ENCODE assay signal across 8 cellular contexts in the genomic region with DNA sequence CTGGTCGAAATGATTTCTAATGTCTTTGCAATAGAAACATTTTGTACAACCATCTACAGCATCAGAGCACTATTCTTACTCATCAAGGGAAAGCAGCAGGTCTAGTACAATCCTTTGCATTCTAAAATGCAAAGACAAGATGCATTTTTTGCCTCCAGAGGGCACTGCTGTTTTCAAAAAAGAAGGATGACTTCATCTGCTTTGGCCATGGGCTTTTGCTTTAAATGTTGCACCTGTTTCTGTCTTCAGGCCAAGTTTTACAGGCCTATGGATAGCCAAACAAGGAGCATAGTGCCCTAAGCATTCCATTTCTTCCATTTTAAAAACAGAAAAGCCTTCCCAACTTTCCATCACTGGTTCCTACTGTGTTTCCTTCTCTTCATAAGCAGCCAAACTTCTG. TPM values are rescaled to one million over a fixed set of nuclear protein-coding genes. Genes with fewer than 3 reads are reported as not detected.
DNase-seq lines count a peak whose midpoint lies in the region; ATAC-seq, FAIRE-seq and TF ChIP-seq lines count a peak whose summit lies in the region.

No MANE protein-coding gene starts in this region.

- RAD21 ChIA-PET in GM12878 (lab: Charles Lee; ENCODE audit: unreplicated experiment): interaction anchor here (0.9 to 11.8 kb wide), 12 partner anchors 16 to 168 kb away, joined by 3 to 236 read pairs (median 6); partner anchors contain the start of genes PARP14 and PARP15

- H3K27ac Mint-ChIP-seq in stimulated activated memory B cell treated with anti-CD40 and anti-IgM and Interleukin-4, amounts not matched to agents 10 μg/mL and 1 μg/mL and 100 μg/mL, for 72 hours: peak overlapping the region; percentile 35

- no peak overlapping the region for H3K4me2 ChIP-seq in GM12878 (ENCODE audit: control insufficient read depth, insufficient read depth)
- no peak overlapping the region for H3K4me2 ChIP-seq in HepG2 (ENCODE audit: low read depth, low read length)

- POLR2A ChIA-PET in GM12878 (lab: Charles Lee): interaction anchor here (1.0 to 6.3 kb wide), 3 partner anchors 60 to 123 kb away, joined by 3 to 65 read pairs (median 7); partner anchors contain the start of gene PARP14
- POLR2A ChIA-PET in HepG2 (lab: Yijun Ruan, JAX): no interaction called here

- H3K4me1 ChIP-seq in GM12878 (ENCODE audit: control insufficient read depth, insufficient read depth, low read length): peaks cover 4% of the 10 kb centered on the region; the same call in 1 of the 2 replicates
- peaks cover 26% of the 10 kb centered on the region for H3K4me1 ChIP-seq in HepG2 (ENCODE audit: insufficient read depth, low read length)

- H2AFZ ChIP-seq in GM12878 (ENCODE audit: control insufficient read depth, low read depth, low read length): no peak overlapping the region
- H2AFZ ChIP-seq in HepG2 (ENCODE audit: low read length): no peak overlapping the region

- H3K36me3 Mint-ChIP-seq in stimulated activated memory B cell treated with anti-CD40 and anti-IgM and Interleukin-4, amounts not matched to agents 10 μg/mL and 1 μg/mL and 100 μg/mL, for 72 hours: peaks cover 31% of the 10 kb centered on the region

- no TSS peak for BruUV-seq in GM12878 (replicated peaks; lab: Mats Ljungman, UMichigan)
- no TSS peak for BruUV-seq in HepG2 (replicated peaks; lab: Mats Ljungman, UMichigan)

- TF ChIP-seq POLR2A in GM12878 (IDR thresholded peaks at IDR 0.05; ENCODE audit: low read depth, low read length) (no peak), HepG2 (IDR thresholded peaks at IDR 0.05; ENCODE audit: insufficient read depth in 1 of 2, low read depth in 2 of 2, low read length in 2 of 2) (no peak)

- ATAC-seq in GM12878: peak; percentile 55
- no peak for ATAC-seq in HepG2
- ATAC-seq in stimulated activated memory B cell treated with anti-CD40 and anti-IgM and Interleukin-4, amounts not matched to agents 10 μg/mL and 1 μg/mL and 100 μg/mL, for 72 hours: peak; percentile 49

- H3K4me3 Mint-ChIP-seq in stimulated activated memory B cell treated with anti-CD40 and anti-IgM and Interleukin-4, amounts not matched to agents 10 μg/mL and 1 μg/mL and 100 μg/mL, for 72 hours: no peak overlapping the region

- H3K36me3 ChIP-seq in GM12878 (ENCODE audit: control insufficient read depth in 2 of 2, insufficient read depth in 2 of 2, low read length in 1 of 2) (peaks cover 2 to 8% of the 10 kb centered on the region in 2 experiments; a peak in 2 of 4 replicates), HepG2 (replicated peaks in 1 of 2; ENCODE audit: control insufficient read depth in 1 of 2, insufficient read depth in 2 of 2, low read length in 2 of 2) (no peaks in the 10 kb centered on the region)

- 83% methylated on average over 1 of the region's 1 CpG for WGBS in GM12878 (ENCODE audit: insufficient coverage, insufficient replicate concordance, low lambda C conversion rate, missing lambda C conversion rate)
- 53% methylated on average over 1 of the region's 1 CpG for WGBS in HepG2 (ENCODE audit: low lambda C conversion rate)

- no peaks in the 10 kb centered on the region for H3K27me3 Mint-ChIP-seq in stimulated activated memory B cell treated with anti-CD40 and anti-IgM and Interleukin-4, amounts not matched to agents 10 μg/mL and 1 μg/mL and 100 μg/mL, for 72 hours

- peak; percentile 69 for FAIRE-seq in GM12878 (lab: Jason Lieb, UNC)
- no peak for FAIRE-seq in HepG2 (lab: Jason Lieb, UNC)

- TF ChIP-seq EP300 in GM12878 (IDR thresholded peaks at IDR 0.05; ENCODE audit: borderline replicate concordance in 1 of 2, control insufficient read depth in 1 of 2, low read depth in 2 of 2, low read length in 2 of 2) (no peak), HepG2 (IDR thresholded peaks at IDR 0.05; ENCODE audit: low read depth in 2 of 2, low read length in 2 of 2) (no peak), HepG2 (CRISPR knock-in tag; IDR thresholded peaks at IDR 0.05; ENCODE audit: borderline replicate concordance) (no peak)

- DNase-seq in AG09309 (ENCODE audit: low read depth) (no peak), NAMALWA (ENCODE audit: low spot score) (peak; percentile 86), SW480 (ENCODE audit: low spot score) (peak; percentile 67), GM12878 (ENCODE audit: low read depth, low spot score) (peak; percentile 63), HepG2 (ENCODE audit: low spot score) (peak; percentile 58), mesenteric fat pad (ENCODE audit: low spot score) (no peak)

- intact Hi-C loops in GM12878 (cut with micrococcal nuclease; ENCODE audit: unreplicated experiment) (loop anchor here (1.0 to 10.0 kb wide), 5 partner anchors 50 to 467 kb away; partner anchors contain the start of genes HSPBAP1, SEMA5B and SLC49A4), HepG2 (cut with micrococcal nuclease; ENCODE audit: unreplicated experiment) (loop anchor here (1.0 to 2.0 kb wide), 3 partner anchors 90 to 119 kb away; no protein-coding TSS in a partner anchor)

- H3K4me3 ChIP-seq in AG09309 (ENCODE audit: control insufficient read depth, low read depth, low read length) (no peak overlapping the region), GM12878 (no peak overlapping the region), HepG2 (replicated peaks in 1 of 3; ENCODE audit: insufficient read depth in 1 of 3, low read depth in 2 of 3, low read length in 3 of 3) (no peak overlapping the region)

- CTCF ChIA-PET in GM12878 (lab: Yijun Ruan, JAX) (interaction anchor here (0.8 to 6.3 kb wide), 18 partner anchors 18 to 1013 kb away, joined by 3 to 192 read pairs (median 6); partner anchors contain the start of gene PARP14), HepG2 (lab: Yijun Ruan, JAX; ENCODE audit: low intra/inter-chr PET ratio, low total read pairs) (interaction anchor here (1.5 to 4.0 kb wide), 3 partner anchors 100 to 120 kb away, joined by 4 to 39 read pairs (median 6); partner anchors contain the start of gene PARP14)

- in situ Hi-C loops in GM12878 (cut with MboI): no loop called here
- in situ Hi-C loops in HepG2 (cut with HindIII; ENCODE audit: extremely low pct_ligation_motif_present, low pct_unique_long_range_greater_than_20kb): no loop called here

- H3K27me3 ChIP-seq in GM12878 (replicated peaks in 1 of 2; ENCODE audit: control insufficient read depth in 2 of 2, insufficient read depth in 2 of 2, low read length in 1 of 2) (no peaks in the 10 kb centered on the region), HepG2 (ENCODE audit: control insufficient read depth in 1 of 2, insufficient read depth in 2 of 2, low read length in 2 of 2) (no peaks in the 10 kb centered on the region)

- H3K9ac ChIP-seq in GM12878 (ENCODE audit: control insufficient read depth, insufficient read depth, low read length) (no peak overlapping the region), HepG2 (ENCODE audit: insufficient read depth, low read depth, low read length) (no peak overlapping the region)

- H4K20me1 ChIP-seq in GM12878 (ENCODE audit: control insufficient read depth, insufficient read depth): no peaks in the 10 kb centered on the region
- H4K20me1 ChIP-seq in HepG2 (ENCODE audit: insufficient read depth, low read length): no peaks in the 10 kb centered on the region

- H3K27ac ChIP-seq in GM12878 (ENCODE audit: control insufficient read depth, insufficient read depth) (no peak overlapping the region), HepG2 (ENCODE audit: extremely low read length, insufficient read depth, low read length) (no peak overlapping the region)

- SMC1A ChIA-PET in GM12878 (lab: Charles Lee; ENCODE audit: uncharacterized antibody, unreplicated experiment): interaction anchor here (1.0 to 13.0 kb wide), 11 partner anchors 15 to 196 kb away, joined by 3 to 250 read pairs (median 6); partner anchors contain the start of genes PARP14 and PARP15

- peaks cover 30% of the 10 kb centered on the region for H3K79me2 ChIP-seq in GM12878 (ENCODE audit: control insufficient read depth, insufficient read depth, low read length)
- peaks cover 2% of the 10 kb centered on the region for H3K79me2 ChIP-seq in HepG2 (ENCODE audit: insufficient read depth, low read length)

- TF ChIP-seq CTCF in AG09309 (IDR thresholded peaks at IDR 0.05; ENCODE audit: control insufficient read depth, insufficient read depth, low read depth, low read length, missing control alignments) (peak; percentile 68), GM12874 (IDR thresholded peaks at IDR 0.05; ENCODE audit: insufficient read depth, low read depth, low read length) (peak; percentile 53), GM12878 (IDR thresholded peaks at IDR 0.05 in 2 of 3, conservative IDR thresholded peaks at IDR 0.05 in 1 of 3; ENCODE audit: control insufficient read depth in 2 of 3, extremely low read depth in 1 of 3, insufficient read depth in 1 of 3, low read depth in 3 of 3, low read length in 3 of 3) (peak; percentile 55 to 85 (median 72); a peak in 5 of 6 replicates), HepG2 (CRISPR knock-in tag; IDR thresholded peaks at IDR 0.05) (peak; percentile 81)

- no peaks in the 10 kb centered on the region for H3K9me3 ChIP-seq in GM12878 (replicated peaks; ENCODE audit: control insufficient read depth, insufficient read depth, low read length)
- H3K9me3 ChIP-seq in HepG2 (ENCODE audit: low read length): no peaks in the 10 kb centered on the region

- no peaks in the 10 kb centered on the region for H3K9me3 Mint-ChIP-seq in stimulated activated memory B cell treated with anti-CD40 and anti-IgM and Interleukin-4, amounts not matched to agents 10 μg/mL and 1 μg/mL and 100 μg/mL, for 72 hours

- TF ChIP-seq RAD21 in GM12878 (IDR thresholded peaks at IDR 0.05; ENCODE audit: insufficient read depth, low read depth, low read length) (peak; percentile 93), HepG2 (CRISPR knock-in tag; IDR thresholded peaks at IDR 0.05) (peak; percentile 52)

- H3K4me1 Mint-ChIP-seq in stimulated activated memory B cell treated with anti-CD40 and anti-IgM and Interleukin-4, amounts not matched to agents 10 μg/mL and 1 μg/mL and 100 μg/mL, for 72 hours: peaks cover 55% of the 10 kb centered on the region

RNA-seq across cellular contexts. Expression of gene PARP9, which starts 3.4 kb away (rescaled TPM):
- 53.6 and 54.2 TPM in 2 replicates for total RNA-seq in GM12878 (2013; cell fraction: nucleolus; rRNA removed)
- total RNA-seq in GM12878 (2014; rRNA removed) (41.3 and 54.2 TPM in 2 replicates), GM12878 (2014; rRNA removed; fragmentation: Illumina TruSeq; extraction: Trizol) (58.9 and 61.8 TPM in 2 replicates), GM12878 (2021) (46.2 and 49.6 TPM in 2 replicates), HepG2 (2016; rRNA removed; fragmentation: Illumina TruSeq; extraction: Trizol) (10.6 and 12.5 TPM in 2 replicates), mesenteric fat pad (39.6 TPM)
- 12.1 TPM for polyA plus RNA-seq in GM12878 (2011; ENCODE audit: low read depth)
- polyA plus RNA-seq in GM12878 (2011; rRNA removed) (122 and 154 TPM in 2 replicates), GM12878 (2014; fragmentation: Illumina TruSeq; extraction: Trizol) (69.4 and 91.3 TPM in 2 replicates), GM12878 (2014; fragmentation: Nextera tagmentation; extraction: Ambion mirVana) (10 to 100 TPM; 34.0 to 40.4 TPM), GM12878 (2014; rRNA removed) (44.8 and 56.6 TPM in 2 replicates), GM12878 (2016; fragmentation: Nextera tagmentation; extraction: Ambion mirVana) (10 to 100 TPM; 40.7 to 46.0 TPM), HepG2 (2011; rRNA removed) (6.5 and 7.0 TPM in 2 replicates)
- 59.0 and 65.8 TPM in 2 replicates for polyA plus RNA-seq in GM12878 (2011; cell fraction: cytosol; rRNA removed)
- 72.6 and 102 TPM in 2 replicates for polyA plus RNA-seq in GM12878 (2011; cell fraction: nucleus; rRNA removed)
- 12.8 and 16.9 TPM in 2 replicates for polyA plus RNA-seq in GM12878 (2012)
- polyA minus RNA-seq in GM12878 (2011; rRNA and poly(A)+ RNA removed): 55.6 and 64.0 TPM in 2 replicates
- 20.0 and 21.8 TPM in 2 replicates for polyA minus RNA-seq in GM12878 (2011; cell fraction: cytosol; rRNA and poly(A)+ RNA removed)
- 17.0 and 20.1 TPM in 2 replicates for polyA minus RNA-seq in GM12878 (2011; cell fraction: nucleus; rRNA and poly(A)+ RNA removed)
- total RNA-seq in HepG2 (2016; cell fraction: cytosol; rRNA removed; fragmentation: Illumina TruSeq; extraction: Trizol; ENCODE audit: low read depth): 2.5 and 3.5 TPM in 2 replicates
- total RNA-seq in HepG2 (2016; cell fraction: insoluble cytoplasmic fraction; rRNA removed; fragmentation: Illumina TruSeq; extraction: Trizol): 9.8 and 12.9 TPM in 2 replicates
- total RNA-seq in HepG2 (2016; cell fraction: membrane; rRNA removed; fragmentation: Illumina TruSeq; extraction: Trizol): 3.6 and 4.5 TPM in 2 replicates
- 6.9 and 7.6 TPM in 2 replicates for total RNA-seq in HepG2 (2016; cell fraction: nucleus; rRNA removed; fragmentation: Illumina TruSeq; extraction: Trizol)
- polyA plus RNA-seq in HepG2 (2011; cell fraction: cytosol; rRNA removed): 2.3 and 5.1 TPM in 2 replicates
- polyA plus RNA-seq in HepG2 (2011; cell fraction: nucleus; rRNA removed): 4.4 and 8.2 TPM in 2 replicates
- 2.5 and 4.0 TPM in 2 replicates for polyA plus RNA-seq in HepG2 (2012)
- polyA plus RNA-seq in HepG2 (2016; cell fraction: cytosol; fragmentation: Illumina TruSeq; extraction: Trizol; ENCODE audit: low read depth): 0.59 and 0.62 TPM in 2 replicates
- polyA plus RNA-seq in HepG2 (2016; cell fraction: insoluble cytoplasmic fraction; fragmentation: Illumina TruSeq; extraction: Trizol; ENCODE audit: low read depth): 11.1 TPM in 2 replicates
- polyA plus RNA-seq in HepG2 (2016; cell fraction: membrane; fragmentation: Illumina TruSeq; extraction: Trizol; ENCODE audit: low read depth): 1.4 and 1.9 TPM in 2 replicates
- 11.1 and 11.3 TPM in 2 replicates for polyA plus RNA-seq in HepG2 (2016; cell fraction: nucleus; fragmentation: Illumina TruSeq; extraction: Trizol; ENCODE audit: insufficient read depth, low read depth)
- polyA minus RNA-seq in HepG2 (2011; rRNA and poly(A)+ RNA removed; ENCODE audit: low replicate concordance): 2.0 and 5.7 TPM in 2 replicates
- 2.5 and 3.1 TPM in 2 replicates for polyA minus RNA-seq in HepG2 (2011; cell fraction: cytosol; rRNA and poly(A)+ RNA removed)
- 4.0 and 7.0 TPM in 2 replicates for polyA minus RNA-seq in HepG2 (2011; cell fraction: nucleus; rRNA and poly(A)+ RNA removed)

RNA-seq across cellular contexts. Expression of gene DTX3L, which starts 3.5 kb away (rescaled TPM):
- total RNA-seq in GM12878 (2013; cell fraction: nucleolus; rRNA removed): 22.4 and 23.6 TPM in 2 replicates
- total RNA-seq in GM12878 (2014; rRNA removed): 28.6 and 34.6 TPM in 2 replicates
- total RNA-seq in GM12878 (2014; rRNA removed; fragmentation: Illumina TruSeq; extraction: Trizol): 40.1 and 42.9 TPM in 2 replicates
- total RNA-seq in GM12878 (2021): 41.4 and 46.3 TPM in 2 replicates
- 6.8 TPM for polyA plus RNA-seq in GM12878 (2011; ENCODE audit: low read depth)
- polyA plus RNA-seq in GM12878 (2011; rRNA removed): 15.6 and 17.0 TPM in 2 replicates
- 12.0 and 18.1 TPM in 2 replicates for polyA plus RNA-seq in GM12878 (2011; cell fraction: cytosol; rRNA removed)
- 5.0 and 7.7 TPM in 2 replicates for polyA plus RNA-seq in GM12878 (2011; cell fraction: nucleus; rRNA removed)
- polyA plus RNA-seq in GM12878 (2012): 7.7 and 9.5 TPM in 2 replicates
- 37.9 and 45.4 TPM in 2 replicates for polyA plus RNA-seq in GM12878 (2014; fragmentation: Illumina TruSeq; extraction: Trizol)
- 10 to 100 TPM in 1 of 2 experiments, 1 to 10 TPM in 1; 9.9 to 14.6 TPM for polyA plus RNA-seq in GM12878 (2014; fragmentation: Nextera tagmentation; extraction: Ambion mirVana)
- polyA plus RNA-seq in GM12878 (2014; rRNA removed): 19.5 and 21.8 TPM in 2 replicates
- polyA plus RNA-seq in GM12878 (2016; fragmentation: Nextera tagmentation; extraction: Ambion mirVana): 10 to 100 TPM; 20.0 to 21.5 TPM
- 18.9 and 21.1 TPM in 2 replicates for polyA minus RNA-seq in GM12878 (2011; rRNA and poly(A)+ RNA removed)
- 15.1 and 16.9 TPM in 2 replicates for polyA minus RNA-seq in GM12878 (2011; cell fraction: cytosol; rRNA and poly(A)+ RNA removed)
- polyA minus RNA-seq in GM12878 (2011; cell fraction: nucleus; rRNA and poly(A)+ RNA removed): 3.9 and 6.3 TPM in 2 replicates
- 10.9 and 19.2 TPM in 2 replicates for total RNA-seq in HepG2 (2016; rRNA removed; fragmentation: Illumina TruSeq; extraction: Trizol)
- total RNA-seq in HepG2 (2016; cell fraction: cytosol; rRNA removed; fragmentation: Illumina TruSeq; extraction: Trizol; ENCODE audit: low read depth): 1.1 and 1.5 TPM in 2 replicates
- total RNA-seq in HepG2 (2016; cell fraction: insoluble cytoplasmic fraction; rRNA removed; fragmentation: Illumina TruSeq; extraction: Trizol): 10.7 and 16.9 TPM in 2 replicates
- total RNA-seq in HepG2 (2016; cell fraction: membrane; rRNA removed; fragmentation: Illumina TruSeq; extraction: Trizol): 7.0 and 7.7 TPM in 2 replicates
- 7.4 and 8.7 TPM in 2 replicates for total RNA-seq in HepG2 (2016; cell fraction: nucleus; rRNA removed; fragmentation: Illumina TruSeq; extraction: Trizol)
- polyA plus RNA-seq in HepG2 (2011; rRNA removed): 2.5 and 3.2 TPM in 2 replicates
- polyA plus RNA-seq in HepG2 (2011; cell fraction: cytosol; rRNA removed): 1.7 and 3.2 TPM in 2 replicates
- polyA plus RNA-seq in HepG2 (2011; cell fraction: nucleus; rRNA removed): 1.7 and 2.8 TPM in 2 replicates
- 4.4 and 5.3 TPM in 2 replicates for polyA plus RNA-seq in HepG2 (2012)
- polyA plus RNA-seq in HepG2 (2016; cell fraction: cytosol; fragmentation: Illumina TruSeq; extraction: Trizol; ENCODE audit: low read depth): 0.57 TPM in 2 replicates
- 12.1 and 15.2 TPM in 2 replicates for polyA plus RNA-seq in HepG2 (2016; cell fraction: insoluble cytoplasmic fraction; fragmentation: Illumina TruSeq; extraction: Trizol; ENCODE audit: low read depth)
- 2.5 and 2.9 TPM in 2 replicates for polyA plus RNA-seq in HepG2 (2016; cell fraction: membrane; fragmentation: Illumina TruSeq; extraction: Trizol; ENCODE audit: low read depth)
- polyA plus RNA-seq in HepG2 (2016; cell fraction: nucleus; fragmentation: Illumina TruSeq; extraction: Trizol; ENCODE audit: insufficient read depth, low read depth): 9.0 and 9.5 TPM in 2 replicates
- polyA minus RNA-seq in HepG2 (2011; rRNA and poly(A)+ RNA removed; ENCODE audit: low replicate concordance): 3.0 and 6.0 TPM in 2 replicates
- polyA minus RNA-seq in HepG2 (2011; cell fraction: cytosol; rRNA and poly(A)+ RNA removed): 5.5 and 9.3 TPM in 2 replicates
- polyA minus RNA-seq in HepG2 (2011; cell fraction: nucleus; rRNA and poly(A)+ RNA removed): 3.1 and 6.0 TPM in 2 replicates
- 41.6 TPM for total RNA-seq in mesenteric fat pad

RNA-seq across cellular contexts. Expression of gene PARP15, which starts 16.8 kb away (rescaled TPM):
- total RNA-seq in GM12878 (2013; cell fraction: nucleolus; rRNA removed): 378 and 381 TPM in 2 replicates
- total RNA-seq in GM12878 (2014; rRNA removed) (38.9 and 45.0 TPM in 2 replicates), GM12878 (2014; rRNA removed; fragmentation: Illumina TruSeq; extraction: Trizol) (37.2 and 41.8 TPM in 2 replicates), GM12878 (2021) (33.2 and 35.3 TPM in 2 replicates), HepG2 (2016; rRNA removed; fragmentation: Illumina TruSeq; extraction: Trizol) (0.02 TPM in 1 of 2 replicates, not detected in the other), mesenteric fat pad (2.9 TPM)
- 20.1 TPM for polyA plus RNA-seq in GM12878 (2011; ENCODE audit: low read depth)
- polyA plus RNA-seq in GM12878 (2011; rRNA removed) (234 and 299 TPM in 2 replicates), GM12878 (2014; fragmentation: Illumina TruSeq; extraction: Trizol) (68.7 and 104 TPM in 2 replicates), GM12878 (2014; fragmentation: Nextera tagmentation; extraction: Ambion mirVana) (1 to 10 TPM; 9.0 to 9.7 TPM), GM12878 (2014; rRNA removed) (67.1 and 74.7 TPM in 2 replicates), GM12878 (2016; fragmentation: Nextera tagmentation; extraction: Ambion mirVana) (10 to 100 TPM; 17.7 to 21.1 TPM), HepG2 (2011; rRNA removed) (not detected in 2 replicates)
- 89.6 and 95.6 TPM in 2 replicates for polyA plus RNA-seq in GM12878 (2011; cell fraction: cytosol; rRNA removed)
- 391 and 471 TPM in 2 replicates for polyA plus RNA-seq in GM12878 (2011; cell fraction: nucleus; rRNA removed)
- polyA plus RNA-seq in GM12878 (2012): 23.6 and 25.3 TPM in 2 replicates
- polyA minus RNA-seq in GM12878 (2011; rRNA and poly(A)+ RNA removed): 59.2 and 75.6 TPM in 2 replicates
- 23.7 and 27.7 TPM in 2 replicates for polyA minus RNA-seq in GM12878 (2011; cell fraction: cytosol; rRNA and poly(A)+ RNA removed)
- polyA minus RNA-seq in GM12878 (2011; cell fraction: nucleus; rRNA and poly(A)+ RNA removed): 73.7 and 76.1 TPM in 2 replicates
- not detected in 2 replicates for total RNA-seq in HepG2 (2016; cell fraction: cytosol; rRNA removed; fragmentation: Illumina TruSeq; extraction: Trizol; ENCODE audit: low read depth)
- 0.04 TPM in 1 of 2 replicates, not detected in the other for total RNA-seq in HepG2 (2016; cell fraction: insoluble cytoplasmic fraction; rRNA removed; fragmentation: Illumina TruSeq; extraction: Trizol)
- total RNA-seq in HepG2 (2016; cell fraction: membrane; rRNA removed; fragmentation: Illumina TruSeq; extraction: Trizol): not detected in 2 replicates
- total RNA-seq in HepG2 (2016; cell fraction: nucleus; rRNA removed; fragmentation: Illumina TruSeq; extraction: Trizol): not detected in 2 replicates
- 0.03 TPM in 1 of 2 replicates, not detected in the other for polyA plus RNA-seq in HepG2 (2011; cell fraction: cytosol; rRNA removed)
- polyA plus RNA-seq in HepG2 (2011; cell fraction: nucleus; rRNA removed): 0.33 and 0.39 TPM in 2 replicates
- not detected in 2 replicates for polyA plus RNA-seq in HepG2 (2012)
- not detected in 2 replicates for polyA plus RNA-seq in HepG2 (2016; cell fraction: cytosol; fragmentation: Illumina TruSeq; extraction: Trizol; ENCODE audit: low read depth)
- not detected in 2 replicates for polyA plus RNA-seq in HepG2 (2016; cell fraction: insoluble cytoplasmic fraction; fragmentation: Illumina TruSeq; extraction: Trizol; ENCODE audit: low read depth)
- polyA plus RNA-seq in HepG2 (2016; cell fraction: membrane; fragmentation: Illumina TruSeq; extraction: Trizol; ENCODE audit: low read depth): not detected in 2 replicates
- polyA plus RNA-seq in HepG2 (2016; cell fraction: nucleus; fragmentation: Illumina TruSeq; extraction: Trizol; ENCODE audit: insufficient read depth, low read depth): not detected in 2 replicates
- polyA minus RNA-seq in HepG2 (2011; rRNA and poly(A)+ RNA removed; ENCODE audit: low replicate concordance): 0.02 TPM in 1 of 2 replicates, not detected in the other
- polyA minus RNA-seq in HepG2 (2011; cell fraction: cytosol; rRNA and poly(A)+ RNA removed): not detected in 2 replicates
- not detected in 2 replicates for polyA minus RNA-seq in HepG2 (2011; cell fraction: nucleus; rRNA and poly(A)+ RNA removed)

RNA-seq across cellular contexts. Expression of gene KPNA1, which starts 45.9 kb away (rescaled TPM):
- total RNA-seq in GM12878 (2013; cell fraction: nucleolus; rRNA removed): 80.9 and 90.7 TPM in 2 replicates
- 16.1 and 18.6 TPM in 2 replicates for total RNA-seq in GM12878 (2014; rRNA removed)
- 29.7 and 29.9 TPM in 2 replicates for total RNA-seq in GM12878 (2014; rRNA removed; fragmentation: Illumina TruSeq; extraction: Trizol)
- total RNA-seq in GM12878 (2021): 52.7 and 52.8 TPM in 2 replicates
- polyA plus RNA-seq in GM12878 (2011; ENCODE audit: low read depth): 9.4 TPM
- 45.6 and 56.3 TPM in 2 replicates for polyA plus RNA-seq in GM12878 (2011; rRNA removed)
- polyA plus RNA-seq in GM12878 (2011; cell fraction: cytosol; rRNA removed): 36.5 and 46.7 TPM in 2 replicates
- 36.3 and 44.2 TPM in 2 replicates for polyA plus RNA-seq in GM12878 (2011; cell fraction: nucleus; rRNA removed)
- polyA plus RNA-seq in GM12878 (2012): 13.7 and 19.9 TPM in 2 replicates
- 50.9 and 54.9 TPM in 2 replicates for polyA plus RNA-seq in GM12878 (2014; fragmentation: Illumina TruSeq; extraction: Trizol)
- 1 to 10 TPM; 8.5 to 8.8 TPM for polyA plus RNA-seq in GM12878 (2014; fragmentation: Nextera tagmentation; extraction: Ambion mirVana)
- polyA plus RNA-seq in GM12878 (2014; rRNA removed): 33.4 and 37.6 TPM in 2 replicates
- polyA plus RNA-seq in GM12878 (2016; fragmentation: Nextera tagmentation; extraction: Ambion mirVana): 10 to 100 TPM; 44.4 to 46.8 TPM
- 43.9 and 44.5 TPM in 2 replicates for polyA minus RNA-seq in GM12878 (2011; rRNA and poly(A)+ RNA removed)
- 16.0 and 19.0 TPM in 2 replicates for polyA minus RNA-seq in GM12878 (2011; cell fraction: cytosol; rRNA and poly(A)+ RNA removed)
- polyA minus RNA-seq in GM12878 (2011; cell fraction: nucleus; rRNA and poly(A)+ RNA removed): 12.7 and 24.3 TPM in 2 replicates
- 30.0 and 49.7 TPM in 2 replicates for total RNA-seq in HepG2 (2016; rRNA removed; fragmentation: Illumina TruSeq; extraction: Trizol)
- 4.1 and 5.0 TPM in 2 replicates for total RNA-seq in HepG2 (2016; cell fraction: cytosol; rRNA removed; fragmentation: Illumina TruSeq; extraction: Trizol; ENCODE audit: low read depth)
- 28.3 and 45.9 TPM in 2 replicates for total RNA-seq in HepG2 (2016; cell fraction: insoluble cytoplasmic fraction; rRNA removed; fragmentation: Illumina TruSeq; extraction: Trizol)
- 6.0 and 6.7 TPM in 2 replicates for total RNA-seq in HepG2 (2016; cell fraction: membrane; rRNA removed; fragmentation: Illumina TruSeq; extraction: Trizol)
- 27.0 and 29.3 TPM in 2 replicates for total RNA-seq in HepG2 (2016; cell fraction: nucleus; rRNA removed; fragmentation: Illumina TruSeq; extraction: Trizol)
- polyA plus RNA-seq in HepG2 (2011; rRNA removed): 14.7 and 15.4 TPM in 2 replicates
- 11.8 and 17.4 TPM in 2 replicates for polyA plus RNA-seq in HepG2 (2011; cell fraction: cytosol; rRNA removed)
- 10.3 and 14.5 TPM in 2 replicates for polyA plus RNA-seq in HepG2 (2011; cell fraction: nucleus; rRNA removed)
- 19.7 and 22.5 TPM in 2 replicates for polyA plus RNA-seq in HepG2 (2012)
- 1.1 and 1.4 TPM in 2 replicates for polyA plus RNA-seq in HepG2 (2016; cell fraction: cytosol; fragmentation: Illumina TruSeq; extraction: Trizol; ENCODE audit: low read depth)
- 53.6 and 54.5 TPM in 2 replicates for polyA plus RNA-seq in HepG2 (2016; cell fraction: insoluble cytoplasmic fraction; fragmentation: Illumina TruSeq; extraction: Trizol; ENCODE audit: low read depth)
- 3.3 and 3.8 TPM in 2 replicates for polyA plus RNA-seq in HepG2 (2016; cell fraction: membrane; fragmentation: Illumina TruSeq; extraction: Trizol; ENCODE audit: low read depth)
- 33.7 and 36.9 TPM in 2 replicates for polyA plus RNA-seq in HepG2 (2016; cell fraction: nucleus; fragmentation: Illumina TruSeq; extraction: Trizol; ENCODE audit: insufficient read depth, low read depth)
- 21.2 and 58.7 TPM in 2 replicates for polyA minus RNA-seq in HepG2 (2011; rRNA and poly(A)+ RNA removed; ENCODE audit: low replicate concordance)
- polyA minus RNA-seq in HepG2 (2011; cell fraction: cytosol; rRNA and poly(A)+ RNA removed): 14.3 and 28.6 TPM in 2 replicates
- polyA minus RNA-seq in HepG2 (2011; cell fraction: nucleus; rRNA and poly(A)+ RNA removed): 25.8 and 29.0 TPM in 2 replicates
- 107 TPM for total RNA-seq in mesenteric fat pad

Comparison
In these comparisons a context has a peak if more than half of its experiments do, and no peak if none do; other contexts are left out.
1. DNase-seq: peak in NAMALWA (single experiment), SW480 (single experiment), GM12878 (single experiment) and HepG2 (single experiment); none in AG09309 (single experiment) and mesenteric fat pad (single experiment).
2. Peak in every context shown above with its lines, with median percentiles within 50 percentile points of each other: CTCF ChIP-seq.